In the genomic region with DNA sequence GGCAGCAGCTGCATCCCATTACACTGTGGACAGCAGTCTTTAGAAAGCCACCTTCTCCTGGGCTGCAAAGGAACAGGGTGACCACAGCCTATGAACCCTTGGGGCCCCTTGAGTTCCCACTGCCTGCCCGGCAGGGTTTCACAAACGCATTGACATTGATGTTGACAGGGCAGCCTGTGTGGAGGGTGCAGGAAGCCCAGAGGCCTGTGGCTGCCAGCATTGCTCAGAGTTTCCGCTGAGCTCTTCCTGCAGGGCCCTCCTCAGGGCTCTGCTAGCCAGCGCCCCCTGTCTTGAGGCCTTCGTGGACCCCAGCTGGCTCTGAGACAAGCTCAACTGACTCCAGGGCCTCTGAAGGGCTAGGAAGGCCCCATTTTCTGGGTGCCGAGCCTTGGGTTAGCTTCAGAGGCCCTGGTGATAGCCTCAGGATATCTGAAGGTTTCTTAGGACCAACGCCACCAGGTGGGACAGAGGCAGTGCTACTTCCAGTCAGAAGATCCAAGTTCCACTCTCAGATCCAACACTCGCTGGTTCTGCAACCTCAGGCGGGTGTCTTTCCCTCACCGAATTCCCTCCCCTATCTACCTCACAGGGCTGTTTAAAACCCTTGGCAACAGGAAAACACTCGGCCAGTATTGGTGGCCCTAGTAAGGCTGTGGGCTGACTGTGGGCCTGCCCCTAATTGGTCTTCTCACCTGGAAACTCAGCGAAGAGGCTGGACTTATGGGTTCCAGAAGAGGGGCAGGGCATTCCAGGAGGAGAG, we compare ENCODE assay signal across 1 cellular context.
TF ChIP-seq lines count a peak whose summit lies in the region.

No MANE protein-coding gene starts in this region.

TF ChIP-seq in HepG2, 621 proteins besides CTCF, POLR2A, EP300 and RAD21 (continued from another document and continues in another):
- TF ChIP-seq BCL3 (CRISPR knock-in tag; IDR thresholded peaks at IDR 0.05) = no peak
- TF ChIP-seq ELF3 (CRISPR knock-in tag; IDR thresholded peaks at IDR 0.05) = peak; percentile 75
- no peak for TF ChIP-seq CSRNP2 (CRISPR knock-in tag; conservative IDR thresholded peaks at IDR 0.05; ENCODE audit: low read depth)
- no peak for TF ChIP-seq THAP7 (CRISPR knock-in tag; IDR thresholded peaks at IDR 0.05)
- TF ChIP-seq MXI1 (IDR thresholded peaks at IDR 0.05; ENCODE audit: borderline replicate concordance, low read depth, low read length) = no peak
- no peak for TF ChIP-seq TFE3 (CRISPR knock-in tag; IDR thresholded peaks at IDR 0.05)
- no peak for TF ChIP-seq ZSCAN31 (CRISPR knock-in tag; IDR thresholded peaks at IDR 0.05; ENCODE audit: low read depth)
- TF ChIP-seq ZFAT (CRISPR knock-in tag; conservative IDR thresholded peaks at IDR 0.05) = no peak
- TF ChIP-seq FOXP1 (IDR thresholded peaks at IDR 0.05) = no peak
- peak; percentile 18; the same call in 1 of the 2 replicates for TF ChIP-seq FOXP1 (CRISPR knock-in tag; IDR thresholded peaks at IDR 0.05)
- no peak for TF ChIP-seq ZNF546 (CRISPR knock-in tag; conservative IDR thresholded peaks at IDR 0.05)
- TF ChIP-seq ZNF766 (CRISPR knock-in tag; IDR thresholded peaks at IDR 0.05; ENCODE audit: borderline replicate concordance) = no peak
- no peak for TF ChIP-seq GTF2F1 (IDR thresholded peaks at IDR 0.05; ENCODE audit: low read length)
- TF ChIP-seq THAP11 (CRISPR knock-in tag; IDR thresholded peaks at IDR 0.05) = 0 out of 2 replicates have a peak, but pooled peaks have one; percentile 29
- no peak for TF ChIP-seq ZBTB1 (CRISPR knock-in tag; IDR thresholded peaks at IDR 0.05; ENCODE audit: borderline replicate concordance)
- TF ChIP-seq ZC3H4 (CRISPR knock-in tag; IDR thresholded peaks at IDR 0.05; ENCODE audit: borderline replicate concordance) = no peak; the same call in 1 of the 2 replicates
- TF ChIP-seq JUND (CRISPR knock-in tag; IDR thresholded peaks at IDR 0.05) = no peak
- TF ChIP-seq NCOR1 (IDR thresholded peaks at IDR 0.05; ENCODE audit: borderline replicate concordance, low read length) = no peak
- TF ChIP-seq FOXC1 (CRISPR knock-in tag; IDR thresholded peaks at IDR 0.05; ENCODE audit: borderline replicate concordance) = no peak
- TF ChIP-seq CEBPB (IDR thresholded peaks at IDR 0.05; ENCODE audit: borderline replicate concordance, low read depth, low read length) = no peak
- no peak for TF ChIP-seq ZSCAN30 (CRISPR knock-in tag; IDR thresholded peaks at IDR 0.05)
- TF ChIP-seq ZNF879 (CRISPR knock-in tag; IDR thresholded peaks at IDR 0.05) = no peak
- no peak for TF ChIP-seq ZNF780A (CRISPR knock-in tag; IDR thresholded peaks at IDR 0.05)
- no peak for TF ChIP-seq ZNF703 (CRISPR knock-in tag; IDR thresholded peaks at IDR 0.05; ENCODE audit: borderline replicate concordance)
- TF ChIP-seq ZNF629 (CRISPR knock-in tag; conservative IDR thresholded peaks at IDR 0.05) = no peak
- no peak for TF ChIP-seq ZBTB42 (CRISPR knock-in tag; IDR thresholded peaks at IDR 0.05)
- no peak; the same call in 1 of the 2 replicates for TF ChIP-seq POGZ (CRISPR knock-in tag; IDR thresholded peaks at IDR 0.05)
- TF ChIP-seq ZHX2 (IDR thresholded peaks at IDR 0.05; ENCODE audit: low read depth) = no peak
- TF ChIP-seq ZHX2 (CRISPR knock-in tag; IDR thresholded peaks at IDR 0.05; ENCODE audit: borderline replicate concordance) = no peak
- TF ChIP-seq TGIF2 (CRISPR knock-in tag; IDR thresholded peaks at IDR 0.05) = no peak
- TF ChIP-seq, protein P1, sequence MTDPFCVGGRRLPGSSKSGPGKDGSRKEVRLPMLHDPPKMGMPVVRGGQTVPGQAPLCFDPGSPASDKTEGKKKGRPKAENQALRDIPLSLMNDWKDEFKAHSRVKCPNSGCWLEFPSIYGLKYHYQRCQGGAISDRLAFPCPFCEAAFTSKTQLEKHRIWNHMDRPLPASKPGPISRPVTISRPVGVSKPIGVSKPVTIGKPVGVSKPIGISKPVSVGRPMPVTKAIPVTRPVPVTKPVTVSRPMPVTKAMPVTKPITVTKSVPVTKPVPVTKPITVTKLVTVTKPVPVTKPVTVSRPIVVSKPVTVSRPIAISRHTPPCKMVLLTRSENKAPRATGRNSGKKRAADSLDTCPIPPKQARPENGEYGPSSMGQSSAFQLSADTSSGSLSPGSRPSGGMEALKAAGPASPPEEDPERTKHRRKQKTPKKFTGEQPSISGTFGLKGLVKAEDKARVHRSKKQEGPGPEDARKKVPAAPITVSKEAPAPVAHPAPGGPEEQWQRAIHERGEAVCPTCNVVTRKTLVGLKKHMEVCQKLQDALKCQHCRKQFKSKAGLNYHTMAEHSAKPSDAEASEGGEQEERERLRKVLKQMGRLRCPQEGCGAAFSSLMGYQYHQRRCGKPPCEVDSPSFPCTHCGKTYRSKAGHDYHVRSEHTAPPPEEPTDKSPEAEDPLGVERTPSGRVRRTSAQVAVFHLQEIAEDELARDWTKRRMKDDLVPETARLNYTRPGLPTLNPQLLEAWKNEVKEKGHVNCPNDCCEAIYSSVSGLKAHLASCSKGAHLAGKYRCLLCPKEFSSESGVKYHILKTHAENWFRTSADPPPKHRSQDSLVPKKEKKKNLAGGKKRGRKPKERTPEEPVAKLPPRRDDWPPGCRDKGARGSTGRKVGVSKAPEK (CRISPR knock-in tag; IDR thresholded peaks at IDR 0.05; ENCODE audit: borderline replicate concordance) = no peak
- TF ChIP-seq TEAD2 (CRISPR knock-in tag; IDR thresholded peaks at IDR 0.05) = no peak
- TF ChIP-seq, protein P2, sequence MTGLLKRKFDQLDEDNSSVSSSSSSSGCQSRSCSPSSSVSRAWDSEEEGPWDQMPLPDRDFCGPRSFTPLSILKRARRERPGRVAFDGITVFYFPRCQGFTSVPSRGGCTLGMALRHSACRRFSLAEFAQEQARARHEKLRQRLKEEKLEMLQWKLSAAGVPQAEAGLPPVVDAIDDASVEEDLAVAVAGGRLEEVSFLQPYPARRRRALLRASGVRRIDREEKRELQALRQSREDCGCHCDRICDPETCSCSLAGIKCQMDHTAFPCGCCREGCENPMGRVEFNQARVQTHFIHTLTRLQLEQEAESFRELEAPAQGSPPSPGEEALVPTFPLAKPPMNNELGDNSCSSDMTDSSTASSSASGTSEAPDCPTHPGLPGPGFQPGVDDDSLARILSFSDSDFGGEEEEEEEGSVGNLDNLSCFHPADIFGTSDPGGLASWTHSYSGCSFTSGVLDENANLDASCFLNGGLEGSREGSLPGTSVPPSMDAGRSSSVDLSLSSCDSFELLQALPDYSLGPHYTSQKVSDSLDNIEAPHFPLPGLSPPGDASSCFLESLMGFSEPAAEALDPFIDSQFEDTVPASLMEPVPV (CRISPR knock-in tag; IDR thresholded peaks at IDR 0.05) = 0 out of 2 replicates have a peak, but pooled peaks have one; percentile 47
- TF ChIP-seq HNF1B (CRISPR knock-in tag; IDR thresholded peaks at IDR 0.05) = peak; percentile 55; the same call in 1 of the 2 replicates
- no peak for TF ChIP-seq RBM39 (IDR thresholded peaks at IDR 0.05; ENCODE audit: low read depth, low read length, poor library complexity, severe bottlenecking)
- TF ChIP-seq, protein P3, sequence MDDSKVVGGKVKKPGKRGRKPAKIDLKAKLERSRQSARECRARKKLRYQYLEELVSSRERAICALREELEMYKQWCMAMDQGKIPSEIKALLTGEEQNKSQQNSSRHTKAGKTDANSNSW (CRISPR knock-in tag; IDR thresholded peaks at IDR 0.05; ENCODE audit: borderline replicate concordance) = no peak
- TF ChIP-seq ZSCAN25 (CRISPR knock-in tag; IDR thresholded peaks at IDR 0.05) = 0 out of 2 replicates have a peak, but pooled peaks have one; percentile 37
- TF ChIP-seq FIP1L1 (IDR thresholded peaks at IDR 0.05; ENCODE audit: borderline replicate concordance, insufficient read depth, low read depth, low read length) = no peak
- no peak for TF ChIP-seq DR1 (CRISPR knock-in tag; IDR thresholded peaks at IDR 0.05)
- TF ChIP-seq SMAD9 (CRISPR knock-in tag; IDR thresholded peaks at IDR 0.05) = no peak
- TF ChIP-seq ADNP (CRISPR knock-in tag; IDR thresholded peaks at IDR 0.05) = 0 out of 2 replicates have a peak, but pooled peaks have one; percentile 17
- no peak for TF ChIP-seq NAIF1 (CRISPR knock-in tag; IDR thresholded peaks at IDR 0.05; ENCODE audit: borderline replicate concordance)
- TF ChIP-seq POLR2G (IDR thresholded peaks at IDR 0.05; ENCODE audit: low read depth, low read length) = no peak
- TF ChIP-seq ZNF326 (CRISPR knock-in tag; IDR thresholded peaks at IDR 0.05; ENCODE audit: borderline replicate concordance) = no peak
- no peak for TF ChIP-seq CBX2 (IDR thresholded peaks at IDR 0.05; ENCODE audit: low read depth, low read length)
- no peak for TF ChIP-seq CBX2 (CRISPR knock-in tag; IDR thresholded peaks at IDR 0.05; ENCODE audit: low read depth)
